16 cellular contexts compared by ENCODE assay signal in the genomic region with DNA sequence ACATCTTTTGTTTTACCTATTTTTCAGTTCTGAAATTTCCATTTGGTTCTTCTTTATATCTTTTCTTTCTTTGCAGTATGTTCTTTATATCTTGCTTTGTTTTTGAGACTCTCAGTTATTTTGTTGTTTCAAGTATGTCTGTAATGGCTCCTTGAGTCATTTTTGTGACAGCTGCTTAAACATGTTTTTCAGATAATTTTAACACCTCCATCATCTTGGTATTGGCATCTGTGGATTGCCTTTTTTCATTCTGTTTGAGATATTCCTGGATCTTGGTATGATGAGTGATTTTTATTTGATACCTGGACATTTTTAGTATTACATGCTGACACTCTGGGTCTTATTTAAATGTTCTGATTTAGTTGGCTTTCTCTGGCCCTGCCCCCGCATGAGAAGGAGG.
DNase-seq lines count a peak whose midpoint lies in the region; ATAC-seq and TF ChIP-seq lines count a peak whose summit lies in the region.
"Had no signal": no experiment of that assay in that cellular context is flagged by ENCODE, and none has a peak within 500 bp of the region (broad histone marks: within the 10 kb centered on the region; RNA-seq: fewer than 3 reads in every experiment).

No MANE protein-coding gene starts in this region.

- no peaks in the 10 kb centered on the region for H3K27me3 Mint-ChIP-seq in activated CD4-positive, alpha-beta T cell treated with anti-CD3 and anti-CD28 coated beads for 36 hours
- H3K27me3 Mint-ChIP-seq in stimulated activated naive CD8-positive, alpha-beta T cell treated with anti-CD3 and anti-CD28 coated beads, Interleukin-15, Interleukin-2, amounts not matched to agents 100 ng/mL and 50 ng/mL, for 24 hours, result no peaks in the 10 kb centered on the region

- peaks cover 31% of the 10 kb centered on the region for H3K36me3 Mint-ChIP-seq in activated CD4-positive, alpha-beta T cell treated with anti-CD3 and anti-CD28 coated beads for 36 hours (ENCODE audit: low read depth)
- H3K36me3 Mint-ChIP-seq in stimulated activated naive CD8-positive, alpha-beta T cell treated with anti-CD3 and anti-CD28 coated beads, Interleukin-15, Interleukin-2, amounts not matched to agents 100 ng/mL and 50 ng/mL, for 24 hours (ENCODE audit: low read depth), result peaks cover 42% of the 10 kb centered on the region

- CTCF ChIA-PET in activated CD4-positive, alpha-beta T cell treated with anti-CD3 and anti-CD28 coated beads for 36 hours (lab: Charles Lee), result interaction anchor here (0.9 to 2.0 kb wide), 4 partner anchors 8 to 487 kb away, joined by 3 to 5 read pairs (median 3); no protein-coding TSS in a partner anchor

- peak overlapping the region; percentile 88 for H3K27ac Mint-ChIP-seq in activated CD4-positive, alpha-beta T cell treated with anti-CD3 and anti-CD28 coated beads for 36 hours
- peak overlapping the region; percentile 85 for H3K27ac Mint-ChIP-seq in stimulated activated naive CD8-positive, alpha-beta T cell treated with anti-CD3 and anti-CD28 coated beads, Interleukin-15, Interleukin-2, amounts not matched to agents 100 ng/mL and 50 ng/mL, for 24 hours

- intact Hi-C loops in activated CD4-positive, alpha-beta T cell treated with anti-CD3 and anti-CD28 coated beads for 36 hours (cut with DNase I, micrococcal nuclease), result no loop called here

- no peak overlapping the region for H3K4me3 Mint-ChIP-seq in activated CD4-positive, alpha-beta T cell treated with anti-CD3 and anti-CD28 coated beads for 36 hours
- no peak overlapping the region for H3K4me3 Mint-ChIP-seq in stimulated activated naive CD8-positive, alpha-beta T cell treated with anti-CD3 and anti-CD28 coated beads, Interleukin-15, Interleukin-2, amounts not matched to agents 100 ng/mL and 50 ng/mL, for 24 hours

- TF ChIP-seq CTCF in GM13977 (IDR thresholded peaks at IDR 0.05; ENCODE audit: extremely low read depth, insufficient read depth, missing control alignments), result no peak

- in situ Hi-C loops in GM13977 (cut with MboI; ENCODE audit: low pct_unique_long_range_greater_than_20kb, low sequenced_read_pairs, unreplicated experiment), result no loop called here

- no peak for DNase-seq in activated CD4-positive, alpha-beta T cell treated with anti-CD3 and anti-CD28 coated beads for 36 hours
- no peak for DNase-seq in activated CD4-positive, alpha-beta T cell treated with anti-CD3 and anti-CD28 coated beads for 1 hour
- DNase-seq in stimulated activated naive CD8-positive, alpha-beta T cell treated with anti-CD3 and anti-CD28 coated beads, Interleukin-15, Interleukin-2, amounts not matched to agents 100 U/mL and 50 U/mL, for 24 hours, result no peak
- DNase-seq in myocyte (ENCODE audit: low read depth) (peak; percentile 12), NCI-H1092 (lab: John Stamatoyannopoulos, UW) (no peak), GM13977 (ENCODE audit: low spot score) (no peak), GM19240 (ENCODE audit: insufficient read length, low spot score) (no peak)
- DNase-seq: GOT3; KBM-7; NCI-H1092 treated with DMSO at 0.1 percent for 48 hours; NCI-H1694; NCI-H2107; NCI-H226; NCI-H526 treated with DMSO at 0.1 percent for 48 hours; NK-92 treated with Interleukin-12 subunit alpha and Interleukin-12 subunit beta, amount 100 ng/mL, for 24 hours had no signal

- no peak for ATAC-seq in activated CD4-positive, alpha-beta T cell treated with anti-CD3 and anti-CD28 coated beads for 36 hours
- no peak for ATAC-seq in stimulated activated naive CD8-positive, alpha-beta T cell treated with anti-CD3 and anti-CD28 coated beads, Interleukin-15, Interleukin-2, amounts not matched to agents 100 U/mL and 50 U/mL, for 24 hours

- POLR2A ChIA-PET in activated CD4-positive, alpha-beta T cell treated with anti-CD3 and anti-CD28 coated beads for 36 hours (lab: Charles Lee), result no interaction called here

- H3K4me1 Mint-ChIP-seq in activated CD4-positive, alpha-beta T cell treated with anti-CD3 and anti-CD28 coated beads for 36 hours, result peaks cover 68% of the 10 kb centered on the region
- peaks cover 85% of the 10 kb centered on the region for H3K4me1 Mint-ChIP-seq in stimulated activated naive CD8-positive, alpha-beta T cell treated with anti-CD3 and anti-CD28 coated beads, Interleukin-15, Interleukin-2, amounts not matched to agents 100 ng/mL and 50 ng/mL, for 24 hours (ENCODE audit: low read depth)

- H3K9me3 Mint-ChIP-seq in activated CD4-positive, alpha-beta T cell treated with anti-CD3 and anti-CD28 coated beads for 36 hours (ENCODE audit: low read depth), result no peaks in the 10 kb centered on the region
- H3K9me3 Mint-ChIP-seq in stimulated activated naive CD8-positive, alpha-beta T cell treated with anti-CD3 and anti-CD28 coated beads, Interleukin-15, Interleukin-2, amounts not matched to agents 100 ng/mL and 50 ng/mL, for 24 hours, result peaks cover 6% of the 10 kb centered on the region
